33 cellular contexts compared by ENCODE assay signal in genomic region chr7:96612034-96612433, GRCh38.
"Had no signal": no experiment of that assay in that cellular context is flagged by ENCODE, and none has a peak within 500 bp of the region (broad histone marks: within the 10 kb centered on the region; RNA-seq: fewer than 3 reads in every experiment).

No MANE protein-coding gene starts in this region.

- H3K27me3 Mint-ChIP-seq: activated naive CD4-positive, alpha-beta T cell treated with anti-CD3 and anti-CD28 coated beads, Interleukin-2, amount 10 ng/mL, durations not matched to agents 7 days and 5 days; brain had no signal

- H3K9me3 ChIP-seq: gastrocnemius medialis had no signal

- H3K4me2 ChIP-seq: hepatocyte had no signal

- H3K4me1 Mint-ChIP-seq: activated CD4-positive, alpha-beta memory T cell treated with anti-CD3 and anti-CD28 coated beads, Interleukin-2, amount 10 ng/mL, durations not matched to agents 7 days and 5 days; activated CD4-positive, alpha-beta T cell treated with anti-CD3 and anti-CD28 coated beads for 36 hours; activated naive CD4-positive, alpha-beta T cell treated with anti-CD3 and anti-CD28 coated beads, Interleukin-2, amount 10 ng/mL, durations not matched to agents 7 days and 5 days; activated naive CD8-positive, alpha-beta T cell treated with anti-CD3 and anti-CD28 coated beads, Interleukin-2, amount 10 ng/mL, durations not matched to agents 7 days and 5 days; brain; T-helper 17 cell had no signal

- H3K9me3 Mint-ChIP-seq: activated CD4-positive, alpha-beta T cell treated with anti-CD3 and anti-CD28 coated beads, Interleukin-2, amount 10 ng/mL, durations not matched to agents 7 days and 5 days; activated naive CD4-positive, alpha-beta T cell treated with anti-CD3 and anti-CD28 coated beads, Interleukin-2, amount 10 ng/mL, durations not matched to agents 7 days and 5 days; T-helper 2 cell treated with Interferon-gamma antibody and Interleukin-4, amounts not matched to agents 5 μg/mL and 100 μg/mL, for 36 hours had no signal

- H3K27me3 ChIP-seq: ascending aorta, gastrocnemius medialis, heart right ventricle, hepatocyte had no signal

- DNase-seq: activated CD4-positive, alpha-beta memory T cell treated with anti-CD3 and anti-CD28 coated beads, Interleukin-2, amount 10 ng/mL, durations not matched to agents 7 days and 5 days; activated CD4-positive, alpha-beta T cell treated with anti-CD3 and anti-CD28 coated beads for 36 hours; activated CD4-positive, alpha-beta T cell treated with anti-CD3 and anti-CD28 coated beads, Interleukin-2, amount 10 ng/mL, durations not matched to agents 7 days and 5 days; activated CD4-positive, alpha-beta T cell treated with anti-CD3 and anti-CD28 coated beads, Interleukin-2, amount 50 U/mL, for 4 hours; activated CD4-positive, CD25-positive, alpha-beta regulatory T cell; activated CD4-positive, CD25-positive, alpha-beta regulatory T cell treated with anti-CD3 and anti-CD28 coated beads, Interleukin-2, amount 50 U/mL, for 72 hours; activated CD8-positive, alpha-beta memory T cell treated with anti-CD3 and anti-CD28 coated beads, Interleukin-2, amount 50 U/mL, for 48 hours; activated gamma-delta T cell; activated naive CD4-positive, alpha-beta T cell; activated naive CD4-positive, alpha-beta T cell treated with anti-CD3 and anti-CD28 coated beads, Interleukin-2, amount 10 ng/mL, durations not matched to agents 7 days and 5 days; activated naive CD8-positive, alpha-beta T cell treated with anti-CD3 and anti-CD28 coated beads, Interleukin-2, amount 10 ng/mL, durations not matched to agents 7 days and 5 days; activated T-cell treated with anti-CD3 and anti-CD28 coated beads for 4 hours; activated T-cell treated with anti-CD3 and anti-CD28 coated beads, Interleukin-2, amount 50 U/mL, for 24 hours; activated T-cell treated with anti-CD3 and anti-CD28 coated beads, Interleukin-2, amount 50 U/mL, for 72 hours; caudate nucleus; cortex of kidney; dermis blood vessel endothelial cell; effector CD4-positive, alpha-beta T cell; effector memory CD8-positive, alpha-beta T cell; foreskin fibroblast; gastrocnemius medialis; glutamatergic neuron; heart right ventricle; T-helper 1 cell; T-helper 17 cell; T1000 had no signal

- ATAC-seq: activated CD4-positive, alpha-beta T cell treated with anti-CD3 and anti-CD28 coated beads for 36 hours; activated naive CD4-positive, alpha-beta T cell treated with anti-CD3 and anti-CD28 coated beads, Interleukin-2, amount 50 U/mL, for 72 hours; activated T-cell treated with anti-CD3 and anti-CD28 coated beads, Interleukin-2, amount 50 U/mL, for 72 hours; effector memory CD8-positive, alpha-beta T cell; esophagus mucosa; gastrocnemius medialis; heart right ventricle; T-helper 17 cell had no signal

- H3K36me3 Mint-ChIP-seq: activated naive CD4-positive, alpha-beta T cell treated with anti-CD3 and anti-CD28 coated beads, Interleukin-2, amount 10 ng/mL, durations not matched to agents 7 days and 5 days; activated naive CD8-positive, alpha-beta T cell treated with anti-CD3 and anti-CD28 coated beads, Interleukin-2, amount 10 ng/mL, durations not matched to agents 7 days and 5 days; brain had no signal

- H2AFZ ChIP-seq: hepatocyte had no signal

- H3K27ac Mint-ChIP-seq: activated CD4-positive, alpha-beta memory T cell treated with anti-CD3 and anti-CD28 coated beads, Interleukin-2, amount 10 ng/mL, durations not matched to agents 7 days and 5 days; activated CD4-positive, alpha-beta T cell treated with anti-CD3 and anti-CD28 coated beads for 36 hours; activated CD4-positive, alpha-beta T cell treated with anti-CD3 and anti-CD28 coated beads, Interleukin-2, amount 10 ng/mL, durations not matched to agents 7 days and 5 days; activated naive CD4-positive, alpha-beta T cell treated with anti-CD3 and anti-CD28 coated beads, Interleukin-2, amount 10 ng/mL, durations not matched to agents 7 days and 5 days; activated naive CD4-positive, alpha-beta T cell treated with anti-CD3 and anti-CD28 coated beads, Interleukin-2, amount 50 U/mL, for 72 hours; activated naive CD8-positive, alpha-beta T cell treated with anti-CD3 and anti-CD28 coated beads, Interleukin-2, amount 10 ng/mL, durations not matched to agents 7 days and 5 days; activated T-cell treated with anti-CD3 and anti-CD28 coated beads, Interleukin-2, amount 50 U/mL, for 24 hours; activated T-cell treated with anti-CD3 and anti-CD28 coated beads, Interleukin-2, amount 50 U/mL, for 72 hours; brain; effector memory CD8-positive, alpha-beta T cell; T-helper 17 cell; T-helper 2 cell treated with Interferon-gamma antibody and Interleukin-4, amounts not matched to agents 5 μg/mL and 100 μg/mL, for 36 hours had no signal

- H3K4me3 Mint-ChIP-seq: activated CD4-positive, alpha-beta memory T cell treated with anti-CD3 and anti-CD28 coated beads, Interleukin-2, amount 10 ng/mL, durations not matched to agents 7 days and 5 days; activated CD4-positive, alpha-beta T cell treated with anti-CD3 and anti-CD28 coated beads for 36 hours; activated CD4-positive, alpha-beta T cell treated with anti-CD3 and anti-CD28 coated beads, Interleukin-2, amount 10 ng/mL, durations not matched to agents 7 days and 5 days; activated naive CD4-positive, alpha-beta T cell treated with anti-CD3 and anti-CD28 coated beads, Interleukin-2, amount 10 ng/mL, durations not matched to agents 7 days and 5 days; activated naive CD8-positive, alpha-beta T cell treated with anti-CD3 and anti-CD28 coated beads, Interleukin-2, amount 10 ng/mL, durations not matched to agents 7 days and 5 days; activated T-cell treated with anti-CD3 and anti-CD28 coated beads, Interleukin-2, amount 50 U/mL, for 24 hours; activated T-cell treated with anti-CD3 and anti-CD28 coated beads, Interleukin-2, amount 50 U/mL, for 72 hours; brain; effector memory CD8-positive, alpha-beta T cell; T-helper 17 cell; T-helper 2 cell treated with Interferon-gamma antibody and Interleukin-4, amounts not matched to agents 5 μg/mL and 100 μg/mL, for 36 hours had no signal

- H3K4me3 ChIP-seq: ascending aorta, gastrocnemius medialis, heart right ventricle, hepatocyte had no signal

- H3K4me1 ChIP-seq: ascending aorta, gastrocnemius medialis, heart right ventricle had no signal

- H3K27ac ChIP-seq: ascending aorta, gastrocnemius medialis, heart right ventricle, hepatocyte had no signal

- H3K79me2 ChIP-seq: hepatocyte had no signal

- H3K36me3 ChIP-seq: ascending aorta, gastrocnemius medialis, heart right ventricle had no signal

- FAIRE-seq: colon had no signal
